13 cellular contexts compared by ENCODE assay signal in genomic region chr5:1521054-1521453, GRCh38. TPM values are rescaled to one million over a fixed set of nuclear protein-coding genes. Genes with fewer than 3 reads are reported as not detected.
A peak's percentile ranks its signal among the peaks of the same experiment; 100 is the strongest.
DNase-seq lines count a peak whose midpoint lies in the region; ATAC-seq and TF ChIP-seq lines count a peak whose summit lies in the region.
"Had no signal": no experiment of that assay in that cellular context is flagged by ENCODE, and none has a peak within 500 bp of the region (broad histone marks: within the 10 kb centered on the region; RNA-seq: fewer than 3 reads in every experiment).

No MANE protein-coding gene starts in this region.

- no peak overlapping the region for H2AFZ ChIP-seq in smooth muscle cell (ENCODE audit: low read depth)

- H4K20me1 ChIP-seq in smooth muscle cell (ENCODE audit: low read depth): peaks cover 71% of the 10 kb centered on the region

- peaks cover 6% of the 10 kb centered on the region for H3K4me1 ChIP-seq in endodermal cell (ENCODE audit: control insufficient read depth, insufficient read depth, low read length)
- H3K4me1 ChIP-seq in smooth muscle cell (ENCODE audit: low read depth): peaks cover 30% of the 10 kb centered on the region

- H3K9ac ChIP-seq in endodermal cell (ENCODE audit: extremely low read depth, low read length, poor library complexity, severe bottlenecking) (no peak overlapping the region), smooth muscle cell (ENCODE audit: low read depth) (no peak overlapping the region)

- H3K4me3 Mint-ChIP-seq in activated CD4-positive, alpha-beta T cell treated with anti-CD3 and anti-CD28 coated beads for 36 hours: peak overlapping the region; percentile 21
- H3K4me3 Mint-ChIP-seq in endodermal cell: peak overlapping the region; percentile 81

- H3K9me3 ChIP-seq in endodermal cell (ENCODE audit: control insufficient read depth, low read length) (no peaks in the 10 kb centered on the region), smooth muscle cell (replicated peaks; ENCODE audit: low read depth) (no peaks in the 10 kb centered on the region)
- H3K9me3 ChIP-seq: adrenal gland, heart left ventricle had no signal

- H3K79me2 ChIP-seq in smooth muscle cell (ENCODE audit: low read depth): peaks cover 62% of the 10 kb centered on the region

- H3K4me1 Mint-ChIP-seq in activated CD4-positive, alpha-beta T cell treated with anti-CD3 and anti-CD28 coated beads for 36 hours: peaks cover 30% of the 10 kb centered on the region
- H3K4me1 Mint-ChIP-seq in endodermal cell: peaks cover 30% of the 10 kb centered on the region

- WGBS in endodermal cell (ENCODE audit: insufficient coverage in 1 of 2, insufficient read length in 1 of 2), 2 experiments: 87 to 90% methylated on average over 6 to 7 of the region's 7 CpGs
- 95% methylated on average over 7 of the region's 7 CpGs for WGBS in smooth muscle cell (ENCODE audit: low lambda C conversion rate)

- H3K27ac Mint-ChIP-seq in activated CD4-positive, alpha-beta T cell treated with anti-CD3 and anti-CD28 coated beads for 36 hours: no peak overlapping the region
- no peak overlapping the region for H3K27ac Mint-ChIP-seq in endodermal cell

- no peak for TF ChIP-seq CTCF in endodermal cell (conservative IDR thresholded peaks at IDR 0.05)
- TF ChIP-seq CTCF in smooth muscle cell (IDR thresholded peaks at IDR 0.05; ENCODE audit: borderline replicate concordance, insufficient read depth, poor library complexity, severe bottlenecking): no peak

- H3K27me3 Mint-ChIP-seq in activated CD4-positive, alpha-beta T cell treated with anti-CD3 and anti-CD28 coated beads for 36 hours: no peaks in the 10 kb centered on the region
- no peaks in the 10 kb centered on the region for H3K27me3 Mint-ChIP-seq in endodermal cell (ENCODE audit: insufficient read depth)

- H3K27me3 ChIP-seq in endodermal cell (ENCODE audit: control insufficient read depth, insufficient read depth, low read length, poor library complexity, severe bottlenecking): no peaks in the 10 kb centered on the region
- H3K27me3 ChIP-seq in smooth muscle cell (ENCODE audit: low read depth): no peaks in the 10 kb centered on the region
- H3K27me3 ChIP-seq: adrenal gland, heart left ventricle had no signal

- peaks cover 14% of the 10 kb centered on the region for H3F3A ChIP-seq in smooth muscle cell (ENCODE audit: low read depth)

- no peak overlapping the region for H3K27ac ChIP-seq in endodermal cell (ENCODE audit: low read depth, low read length)
- H3K27ac ChIP-seq in smooth muscle cell (ENCODE audit: low read depth): peak overlapping the region; percentile 88
- H3K27ac ChIP-seq: adrenal gland, heart left ventricle had no signal

- peak overlapping the region; percentile 98 for H3K4me2 ChIP-seq in smooth muscle cell

- peaks cover 15% of the 10 kb centered on the region for H3K36me3 Mint-ChIP-seq in activated CD4-positive, alpha-beta T cell treated with anti-CD3 and anti-CD28 coated beads for 36 hours (ENCODE audit: low read depth)
- H3K36me3 Mint-ChIP-seq in endodermal cell (ENCODE audit: low read depth): peaks cover 29% of the 10 kb centered on the region

- ATAC-seq in activated CD4-positive, alpha-beta T cell treated with anti-CD3 and anti-CD28 coated beads for 36 hours: no peak
- ATAC-seq: heart left ventricle had no signal

- DNase-seq in activated CD4-positive, alpha-beta T cell treated with anti-CD3 and anti-CD28 coated beads for 36 hours: no peak
- DNase-seq in activated CD4-positive, alpha-beta T cell treated with anti-CD3 and anti-CD28 coated beads, Interleukin-2, amount 50 U/mL, for 4 hours: no peak
- DNase-seq in NCI-H2171 treated with DMSO at 0.1 percent for 48 hours (lab: John Stamatoyannopoulos, UW) (peak; percentile 48), endodermal cell (peak; percentile 56), smooth muscle cell (lab: John Stamatoyannopoulos, UW; ENCODE audit: unreplicated experiment) (no peak), Kasumi-1 (lab: John Stamatoyannopoulos, UW) (no peak), NCI-H1436 treated with DMSO at 0.1 percent for 48 hours (lab: John Stamatoyannopoulos, UW) (no peak), CD1c-positive myeloid dendritic cell (ENCODE audit: extremely low spot score) (no peak)
- DNase-seq: activated CD4-positive, CD25-positive, alpha-beta regulatory T cell; stimulated activated CD4-positive, alpha-beta T cell treated with anti-CD3 and anti-CD28 coated beads, Interleukin-15, amount 100 ng/mL, for 24 hours; stimulated activated naive CD4-positive, alpha-beta T cell had no signal

- CTCF ChIA-PET in activated CD4-positive, alpha-beta T cell treated with anti-CD3 and anti-CD28 coated beads for 36 hours (lab: Charles Lee): interaction anchor here (0.6 to 1.0 kb wide), 3 partner anchors 16 to 29 kb away, joined by 3 read pairs; no protein-coding TSS in a partner anchor

- H3K4me3 ChIP-seq in endodermal cell (ENCODE audit: low read length) (no peak overlapping the region), smooth muscle cell (no peak overlapping the region)
- H3K4me3 ChIP-seq: adrenal gland had no signal

- intact Hi-C loops in activated CD4-positive, alpha-beta T cell treated with anti-CD3 and anti-CD28 coated beads for 36 hours (cut with DNase I, micrococcal nuclease): loop anchor here (5.0 kb wide), 6 partner anchors 34 to 1304 kb away; partner anchors contain the start of genes CCDC127 (in 1 of the 2), SDHA (in 1 of the 2), TERT (in 1 of the 2) and ZDHHC11B (in 1 of the 2)

- POLR2A ChIA-PET in activated CD4-positive, alpha-beta T cell treated with anti-CD3 and anti-CD28 coated beads for 36 hours (lab: Charles Lee): no interaction called here

- H3K36me3 ChIP-seq in endodermal cell (ENCODE audit: control insufficient read depth, insufficient read depth, low read length) (peaks cover 30% of the 10 kb centered on the region), smooth muscle cell (ENCODE audit: low read depth) (no peaks in the 10 kb centered on the region)
- H3K36me3 ChIP-seq: adrenal gland had no signal

- H3K9me3 Mint-ChIP-seq in activated CD4-positive, alpha-beta T cell treated with anti-CD3 and anti-CD28 coated beads for 36 hours (ENCODE audit: low read depth): no peaks in the 10 kb centered on the region
- H3K9me3 Mint-ChIP-seq in endodermal cell: no peaks in the 10 kb centered on the region

RNA-seq across cellular contexts. Expression of gene LPCAT1, which starts 2.7 kb away (rescaled TPM):
- total RNA-seq in activated CD4-positive, alpha-beta T cell treated with anti-CD3 and anti-CD28 coated beads for 36 hours: 10 to 100 TPM; 42.5 to 54.5 TPM
- total RNA-seq in endodermal cell (100 to 1,000 TPM in 1 of 2 donors, 10 to 100 TPM in 1; 78.5 to 124 TPM), smooth muscle cell (42.7 and 52.0 TPM in 2 replicates)
- polyA plus RNA-seq in endodermal cell (2013, experiment 1 of 2): 72.3 TPM
- polyA plus RNA-seq in endodermal cell (2013, experiment 2 of 2): 67.4 TPM
- polyA plus RNA-seq in smooth muscle cell: 50.1 and 55.7 TPM in 2 replicates

Comparison
In these comparisons a context has a peak if more than half of its experiments do, and no peak if none do; other contexts are left out.
1. DNase-seq: peak in NCI-H2171 treated with DMSO at 0.1 percent for 48 hours (single experiment) and endodermal cell (single experiment); none in activated CD4-positive, alpha-beta T cell treated with anti-CD3 and anti-CD28 coated beads for 36 hours (single experiment), activated CD4-positive, alpha-beta T cell treated with anti-CD3 and anti-CD28 coated beads, Interleukin-2, amount 50 U/mL, for 4 hours (0 of 2), smooth muscle cell (single experiment), Kasumi-1 (0 of 2), NCI-H1436 treated with DMSO at 0.1 percent for 48 hours (single experiment) and CD1c-positive myeloid dendritic cell (single experiment).